Comparison of ENCODE assay signal across 7 cellular contexts in the genomic region with DNA sequence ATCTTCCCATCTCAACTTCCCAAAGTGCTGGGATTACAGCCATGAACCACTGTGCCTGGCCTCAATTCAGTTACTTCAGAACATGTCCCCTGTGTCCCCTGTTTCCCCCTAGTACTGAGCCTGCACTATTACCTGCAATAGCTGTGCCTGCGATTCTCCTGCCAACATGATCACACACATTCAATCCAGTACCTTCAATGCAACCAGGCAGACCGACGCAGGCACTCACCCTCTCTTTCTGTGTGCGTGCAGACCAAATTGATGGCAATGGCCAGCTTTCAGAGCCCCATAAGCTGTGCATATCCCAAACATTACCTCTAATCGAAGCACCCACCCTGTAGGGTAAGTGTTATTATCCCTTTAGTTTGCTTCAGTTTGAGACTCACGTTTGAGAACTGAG.
"Had no signal": no experiment of that assay in that cellular context is flagged by ENCODE, and none has a peak within 500 bp of the region (broad histone marks: within the 10 kb centered on the region; RNA-seq: fewer than 3 reads in every experiment).

No MANE protein-coding gene starts in this region.

- H3K27ac ChIP-seq: GM23248, HL-60 had no signal

- H3K9ac ChIP-seq: GM23248 had no signal

- H3K4me1 ChIP-seq: HAP-1 had no signal

- H3K9me3 ChIP-seq: HAP-1 had no signal

- H3K36me3 ChIP-seq: HAP-1 had no signal

- ATAC-seq: HCT116, HepG2 had no signal

- DNase-seq: GM23248, H7, HFFc6 had no signal

- H3K4me3 ChIP-seq: GM23248, HAP-1 had no signal
